20 cellular contexts compared by ENCODE assay signal in the genomic region with DNA sequence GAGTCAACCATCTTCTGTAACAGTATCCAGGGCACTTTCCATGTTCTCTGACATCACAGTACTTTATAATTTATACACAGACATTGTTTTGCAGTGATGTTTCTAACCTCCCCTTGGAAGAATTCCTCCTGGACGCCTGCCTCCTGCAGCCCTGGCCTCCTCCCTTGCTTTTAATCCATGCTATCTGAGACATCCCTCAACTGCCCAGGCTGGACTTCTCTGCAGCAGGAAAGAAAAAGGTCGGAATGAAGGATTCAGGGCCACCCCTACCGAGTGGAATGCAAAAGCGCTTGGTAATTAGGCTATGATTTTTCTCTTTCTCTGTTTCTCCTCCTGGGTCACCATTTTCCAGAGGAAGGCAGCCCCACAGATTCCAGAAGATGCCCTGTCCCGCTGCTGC. TPM values are rescaled to one million over a fixed set of nuclear protein-coding genes. Genes with fewer than 3 reads are reported as not detected.
DNase-seq lines count a peak whose midpoint lies in the region; ATAC-seq and TF ChIP-seq lines count a peak whose summit lies in the region.
"Had no signal": no experiment of that assay in that cellular context is flagged by ENCODE, and none has a peak within 500 bp of the region (broad histone marks: within the 10 kb centered on the region; RNA-seq: fewer than 3 reads in every experiment).

No MANE protein-coding gene starts in this region.

- H3K18ac ChIP-seq in mesendoderm (ENCODE audit: low read length): no peak overlapping the region

- 43 to 54% methylated on average over 5 of the region's 5 CpGs for WGBS in ectodermal cell, 2 experiments
- no CpG with 5 or more reads among the region's 5 CpGs for WGBS in mesendoderm (ENCODE audit: extremely low coverage, insufficient coverage, low lambda C conversion rate)
- WGBS in aorta, 2 donors: 55 to 58% methylated on average over 5 of the region's 5 CpGs

- no peak overlapping the region for H2BK120ac ChIP-seq in mesendoderm (ENCODE audit: low read depth, low read length)

- DNase-seq in right atrium auricular region (ENCODE audit: low spot score) (peak; percentile 38), Right ventricle myocardium superior (no peak), mesendoderm (no peak), aorta (no peak)
- DNase-seq in activated CD8-positive, alpha-beta memory T cell treated with anti-CD3 and anti-CD28 coated beads for 24 hours: no peak
- DNase-seq: activated CD8-positive, alpha-beta memory T cell treated with anti-CD3 and anti-CD28 coated beads, Interleukin-2, amount 10 ng/mL, durations not matched to agents 7 days and 5 days; GF-D8; hippocampal formation; Kasumi-1; NCI-H1105 treated with DMSO at 0.1 percent for 48 hours; PC-3 had no signal

- no peak for TF ChIP-seq CTCF in right atrium auricular region (IDR thresholded peaks at IDR 0.05)

- H3K56ac ChIP-seq in mesendoderm (ENCODE audit: low read length): no peak overlapping the region

- H3K79me1 ChIP-seq in mesendoderm (ENCODE audit: low read length): no peaks in the 10 kb centered on the region

- no peaks in the 10 kb centered on the region for H3K79me2 ChIP-seq in mesendoderm (ENCODE audit: control insufficient read depth, insufficient read depth, low read length)

- no peak overlapping the region for H4K5ac ChIP-seq in mesendoderm (ENCODE audit: low read length)

- H3K4me3 ChIP-seq in right atrium auricular region (no peak overlapping the region), ectodermal cell (ENCODE audit: insufficient read depth, low read depth, low read length) (no peak overlapping the region), mesendoderm (ENCODE audit: low read length) (no peak overlapping the region), aorta (ENCODE audit: low read length in 2 of 2) (no peak overlapping the region)
- H3K4me3 ChIP-seq: ascending aorta, thyroid gland had no signal

- H2AK5ac ChIP-seq in mesendoderm (ENCODE audit: low read length): no peak overlapping the region

- H3K4me2 ChIP-seq in mesendoderm (ENCODE audit: low read length): no peak overlapping the region

- H3K36me3 ChIP-seq in right atrium auricular region (no peaks in the 10 kb centered on the region), ectodermal cell (ENCODE audit: control insufficient read depth, insufficient read depth, low read length) (no peaks in the 10 kb centered on the region), mesendoderm (ENCODE audit: control insufficient read depth, insufficient read depth, low read length) (no peaks in the 10 kb centered on the region), aorta (ENCODE audit: control insufficient read depth in 1 of 2, insufficient read depth in 2 of 2, low read length in 1 of 2) (no peaks in the 10 kb centered on the region)
- H3K36me3 ChIP-seq: ascending aorta, neutrophil, thyroid gland had no signal

- no peak overlapping the region for H3K4ac ChIP-seq in mesendoderm (ENCODE audit: low read depth, low read length)

- no peaks in the 10 kb centered on the region for H3K9me3 ChIP-seq in right atrium auricular region
- no peaks in the 10 kb centered on the region for H3K9me3 ChIP-seq in ectodermal cell (ENCODE audit: control insufficient read depth, low read length)
- no peaks in the 10 kb centered on the region for H3K9me3 ChIP-seq in aorta (ENCODE audit: control insufficient read depth, low read length)
- H3K9me3 ChIP-seq: ascending aorta, neutrophil, thyroid gland had no signal

- H3K27ac ChIP-seq in right atrium auricular region: no peak overlapping the region
- H3K27ac ChIP-seq in ectodermal cell (ENCODE audit: insufficient read depth, low read depth, low read length, poor library complexity, severe bottlenecking): peak overlapping the region; percentile 94
- H3K27ac ChIP-seq in mesendoderm (ENCODE audit: low read depth, low read length): peak overlapping the region; percentile 20
- no peak overlapping the region for H3K27ac ChIP-seq in aorta (ENCODE audit: low read depth in 1 of 2, low read length in 2 of 2)
- H3K27ac ChIP-seq: ascending aorta, C4-2B, neutrophil, thyroid gland had no signal

- peaks cover 0 to 10% of the 10 kb centered on the region in 2 donors for H3K4me1 ChIP-seq in right atrium auricular region
- peaks cover 30% of the 10 kb centered on the region for H3K4me1 ChIP-seq in ectodermal cell (ENCODE audit: control insufficient read depth, insufficient read depth, low read length)
- H3K4me1 ChIP-seq in mesendoderm (ENCODE audit: control insufficient read depth, low read depth, low read length): peaks cover 1% of the 10 kb centered on the region
- no peaks in the 10 kb centered on the region for H3K4me1 ChIP-seq in aorta (ENCODE audit: control insufficient read depth in 1 of 2, insufficient read depth in 2 of 2, low read length in 2 of 2)
- H3K4me1 ChIP-seq: ascending aorta, thyroid gland had no signal

- intact Hi-C loops in Right ventricle myocardium superior (cut with DNase I) (no loop called here), aorta (cut with DNase I) (no loop called here)

- H2BK15ac ChIP-seq in mesendoderm (replicated peaks; ENCODE audit: low read depth): no peak overlapping the region

- ATAC-seq in Right ventricle myocardium superior (ENCODE audit: poor library complexity) (no peak), aorta (ENCODE audit: low FRiP score) (peak; percentile 39), GM21717 (IDR thresholded peaks at IDR 0.05; ENCODE audit: unreplicated experiment) (no peak), HG02885 (IDR thresholded peaks at IDR 0.05; ENCODE audit: poor library complexity, unreplicated experiment) (no peak)
- ATAC-seq: activated CD8-positive, alpha-beta memory T cell treated with anti-CD3 and anti-CD28 coated beads, Interleukin-2, amount 10 ng/mL, durations not matched to agents 7 days and 5 days; PC-3; stimulated activated effector memory CD8-positive, alpha-beta T cell treated with anti-CD3 and anti-CD28 coated beads, Interleukin-12 subunit alpha, Interleukin-12 subunit beta, amount 100 ng/mL, for 72 hours had no signal

- no peak overlapping the region for H3K9ac ChIP-seq in mesendoderm (ENCODE audit: low read length)

- no peak overlapping the region for H3K23ac ChIP-seq in mesendoderm (ENCODE audit: low read length)

- no peak overlapping the region for H2BK5ac ChIP-seq in mesendoderm (ENCODE audit: low read length)

- H3K27me3 ChIP-seq in right atrium auricular region (no peaks in the 10 kb centered on the region), ectodermal cell (ENCODE audit: control insufficient read depth, insufficient read depth, low read length, poor library complexity, severe bottlenecking) (no peaks in the 10 kb centered on the region), mesendoderm (ENCODE audit: insufficient read depth, low read length, poor library complexity) (no peaks in the 10 kb centered on the region), aorta (ENCODE audit: control insufficient read depth in 1 of 2, insufficient read depth in 2 of 2, low read length in 1 of 2) (no peaks in the 10 kb centered on the region)
- H3K27me3 ChIP-seq: ascending aorta, thyroid gland had no signal

- H4K8ac ChIP-seq in mesendoderm (ENCODE audit: low read depth, low read length): no peak overlapping the region

RNA-seq across cellular contexts. Expression of gene SHC3, which starts 47.0 kb away (rescaled TPM):
- 1 to 10 TPM; 1.0 to 1.7 TPM for total RNA-seq in right atrium auricular region
- total RNA-seq in Right ventricle myocardium superior: 0.35 TPM
- 2.0 TPM for polyA plus RNA-seq in ectodermal cell (2013, experiment 1 of 4)
- 1.6 TPM for polyA plus RNA-seq in ectodermal cell (2013, experiment 2 of 4)
- polyA plus RNA-seq in ectodermal cell (2013, experiment 3 of 4): 1.8 TPM
- 3.2 TPM for polyA plus RNA-seq in ectodermal cell (2013, experiment 4 of 4)
- polyA plus RNA-seq in mesendoderm (2013, experiment 1 of 2): 1.7 TPM
- 1.9 TPM for polyA plus RNA-seq in mesendoderm (2013, experiment 2 of 2)
- 1 to 10 TPM; 1.1 to 6.9 TPM for total RNA-seq in aorta
- polyA plus RNA-seq in aorta: under 1 TPM in 1 of 2 donors, not detected in 1; 0.10 TPM
- total RNA-seq: activated CD8-positive, alpha-beta memory T cell treated with anti-CD3 and anti-CD28 coated beads, Interleukin-2, amount 10 ng/mL, durations not matched to agents 7 days and 5 days; activated T-helper 2 cell treated with anti-CD3 and anti-CD28 coated beads, Interferon-gamma antibody, Interleukin-2, Interleukin-4, amounts not matched to agents 10 μg/mL and 5 μg/mL and 100 μg/mL, durations not matched to agents 14 hours and 24 hours and 36 hours had no signal

Comparison
In these comparisons a context has a peak if more than half of its experiments do, and no peak if none do; other contexts are left out.
1. H3K27ac ChIP-seq: peak in ectodermal cell (single experiment) and mesendoderm (single experiment); none in right atrium auricular region (0 of 2) and aorta (0 of 2).